In genomic region chr5:176735383-176736265, GRCh38 we compare ENCODE assay signal across 21 cellular contexts.
DNase-seq lines count a peak whose midpoint lies in the region; ATAC-seq and TF ChIP-seq lines count a peak whose summit lies in the region.
"Had no signal": no experiment of that assay in that cellular context is flagged by ENCODE, and none has a peak within 500 bp of the region (broad histone marks: within the 10 kb centered on the region; RNA-seq: fewer than 3 reads in every experiment).

No MANE protein-coding gene starts in this region.

- CTCF ChIA-PET in activated CD8-positive, alpha-beta T cell treated with anti-CD3 and anti-CD28 coated beads, Interleukin-2, amount 10 ng/mL, durations not matched to agents 7 days and 5 days (lab: Charles Lee), result interaction anchor here (1.4 kb wide), 1 partner anchor 9 kb away, joined by 5 read pairs; no protein-coding TSS in a partner anchor

- H3K4ac ChIP-seq in neuronal stem cell (ENCODE audit: low read length), result no peak overlapping the region

- H3K9me3 ChIP-seq in neuronal stem cell (replicated peaks in 1 of 2; ENCODE audit: control insufficient read depth in 2 of 2, insufficient read depth in 1 of 2, low read depth in 1 of 2, low read length in 2 of 2), result peaks cover 1 to 4% of the 10 kb centered on the region in 2 donors
- H3K9me3 ChIP-seq in transverse colon, result no peaks in the 10 kb centered on the region
- H3K9me3 ChIP-seq: BLaER1, HAP-1 had no signal

- H3K27me3 Mint-ChIP-seq in activated CD8-positive, alpha-beta T cell treated with anti-CD3 and anti-CD28 coated beads, Interleukin-2, amount 10 ng/mL, durations not matched to agents 7 days and 5 days (ENCODE audit: low read depth), result peaks cover 22% of the 10 kb centered on the region

- no peaks in the 10 kb centered on the region for H3K36me3 ChIP-seq in neuronal stem cell (replicated peaks in 1 of 2; ENCODE audit: control insufficient read depth in 2 of 2, insufficient read depth in 2 of 2, low read length in 2 of 2)
- no peaks in the 10 kb centered on the region for H3K36me3 ChIP-seq in transverse colon
- H3K36me3 ChIP-seq: BLaER1, HAP-1 had no signal

- H3K27ac ChIP-seq in dorsolateral prefrontal cortex, result peak overlapping the region in 54 of 59 donors; percentile 32 to 94 (median 74)
- H3K27ac ChIP-seq in neuronal stem cell (replicated peaks; ENCODE audit: low read length), result no peak overlapping the region
- H3K27ac ChIP-seq in transverse colon, result no peak overlapping the region
- H3K27ac ChIP-seq: 22Rv1, BLaER1, HL-60 had no signal

- no peaks in the 10 kb centered on the region for H3K9me3 Mint-ChIP-seq in activated CD8-positive, alpha-beta T cell treated with anti-CD3 and anti-CD28 coated beads, Interleukin-2, amount 10 ng/mL, durations not matched to agents 7 days and 5 days (ENCODE audit: insufficient read depth)
- H3K9me3 Mint-ChIP-seq: neural crest cell; stimulated activated naive CD8-positive, alpha-beta T cell treated with anti-CD3 and anti-CD28 coated beads, Interleukin-15, amount 100 ng/mL, for 72 hours; T-helper 1 cell treated with Interleukin-12 subunit alpha and Interleukin-12 subunit beta and Interleukin-4 antibody, amounts not matched to agents 30 μg/mL and 1 μg/mL, for 36 hours had no signal

- peaks cover 4 to 25% of the 10 kb centered on the region in 2 donors for H3K4me1 ChIP-seq in neuronal stem cell (ENCODE audit: control insufficient read depth in 2 of 2, insufficient read depth in 1 of 2, low read depth in 1 of 2, low read length in 2 of 2)
- H3K4me1 ChIP-seq in transverse colon, result no peaks in the 10 kb centered on the region
- H3K4me1 ChIP-seq: HAP-1 had no signal

- H3K4me3 ChIP-seq in dorsolateral prefrontal cortex, result no peak overlapping the region
- H3K4me3 ChIP-seq in neuronal stem cell (ENCODE audit: low read length in 2 of 2), result no peak overlapping the region
- H3K4me3 ChIP-seq in transverse colon, result no peak overlapping the region
- H3K4me3 ChIP-seq: BLaER1, HAP-1 had no signal

- H3K27me3 ChIP-seq in dorsolateral prefrontal cortex, result peaks cover 0 to 7% (median 0%) of the 10 kb centered on the region in 45 donors
- peaks cover 0 to 57% (median 0%) of the 10 kb centered on the region in 3 experiments for H3K27me3 ChIP-seq in neuronal stem cell (ENCODE audit: control insufficient read depth in 3 of 3, insufficient read depth in 3 of 3, low read depth in 1 of 3, low read length in 3 of 3)
- H3K27me3 ChIP-seq in transverse colon, result peaks cover 59% of the 10 kb centered on the region

- intact Hi-C loops in dorsolateral prefrontal cortex (cut with DNase I), result loop anchor here (1.0 to 10.0 kb wide), 2 partner anchors 59 to 76 kb away; no protein-coding TSS in a partner anchor
- intact Hi-C loops in transverse colon (cut with DNase I; ENCODE audit: low total_unique reads), result no loop called here

- no peak overlapping the region for H4K8ac ChIP-seq in neuronal stem cell (ENCODE audit: low read depth, low read length)

- POLR2A ChIA-PET in activated CD8-positive, alpha-beta T cell treated with anti-CD3 and anti-CD28 coated beads, Interleukin-2, amount 10 ng/mL, durations not matched to agents 7 days and 5 days (lab: Charles Lee), result no interaction called here

- no peak overlapping the region for H3K4me3 Mint-ChIP-seq in activated CD8-positive, alpha-beta T cell treated with anti-CD3 and anti-CD28 coated beads, Interleukin-2, amount 10 ng/mL, durations not matched to agents 7 days and 5 days
- H3K4me3 Mint-ChIP-seq: activated B cell treated with CpG ODN at 0.5 μM for 24 hours; IgD-negative memory B cell; neural crest cell; stimulated activated naive CD8-positive, alpha-beta T cell treated with anti-CD3 and anti-CD28 coated beads, Interleukin-15, amount 100 ng/mL, for 72 hours; T-helper 1 cell treated with Interleukin-12 subunit alpha and Interleukin-12 subunit beta and Interleukin-4 antibody, amounts not matched to agents 30 μg/mL and 1 μg/mL, for 36 hours had no signal

- no peaks in the 10 kb centered on the region for H3K79me1 ChIP-seq in neuronal stem cell (ENCODE audit: low read depth, low read length)

- TF ChIP-seq EP300 in transverse colon (IDR thresholded peaks at IDR 0.05; ENCODE audit: low read depth), result no peak

- H3K23ac ChIP-seq in neuronal stem cell (ENCODE audit: low read depth, low read length, poor library complexity), result no peak overlapping the region

- no peak overlapping the region for H2AK5ac ChIP-seq in neuronal stem cell (ENCODE audit: low read depth, low read length)

- H3K9ac ChIP-seq in neuronal stem cell (ENCODE audit: low read depth, low read length, poor library complexity), result no peak overlapping the region
- H3K9ac ChIP-seq: BLaER1 had no signal

- no peak for TF ChIP-seq CTCF in dorsolateral prefrontal cortex (IDR thresholded peaks at IDR 0.05 in 54 of 56, conservative IDR thresholded peaks at IDR 0.05 in 2 of 56; ENCODE audit: low read depth in 1 of 56, partially characterized antibody in 56 of 56)
- no peak for TF ChIP-seq CTCF in transverse colon (IDR thresholded peaks at IDR 0.05)

- WGBS in neuronal stem cell (ENCODE audit: extremely low coverage in 2 of 2, insufficient read length in 2 of 2, insufficient replicate concordance in 1 of 2), 2 donors, result no CpG with 5 or more reads among the region's 16 CpGs
- WGBS in transverse colon (ENCODE audit: low coverage in 1 of 2), 2 donors, result 62 to 74% methylated on average over 8 to 16 of the region's 16 CpGs

- no peak for ATAC-seq in activated CD8-positive, alpha-beta T cell treated with anti-CD3 and anti-CD28 coated beads, Interleukin-2, amount 10 ng/mL, durations not matched to agents 7 days and 5 days
- ATAC-seq: right cardiac atrium; stimulated activated naive CD8-positive, alpha-beta T cell treated with anti-CD3 and anti-CD28 coated beads, Interleukin-15, amount 100 ng/mL, for 72 hours had no signal

- DNase-seq in NCI-H446 (lab: John Stamatoyannopoulos, UW), result peak; percentile 41 to 42
- DNase-seq in NCI-H446 treated with DMSO at 0.1 percent for 48 hours (lab: John Stamatoyannopoulos, UW), result no peak
- DNase-seq in dorsolateral prefrontal cortex, result peak in 8 of 10 donors; percentile 3 to 70 (median 46)
- no peak for DNase-seq in neuronal stem cell (ENCODE audit: low spot score)
- peak; percentile 1 for DNase-seq in transverse colon
- no peak for DNase-seq in SHP77 (lab: John Stamatoyannopoulos, UW)
- DNase-seq in activated CD8-positive, alpha-beta T cell treated with anti-CD3 and anti-CD28 coated beads, Interleukin-2, amount 10 ng/mL, durations not matched to agents 7 days and 5 days, result no peak
- DNase-seq in cerebellum (ENCODE audit: low spot score), result no peak
- DNase-seq: activated naive CD4-positive, alpha-beta T cell treated with Interleukin-2 at 50 U/mL for 16 hours; Calu3; right cardiac atrium; SIG-M5; stimulated activated naive CD8-positive, alpha-beta T cell treated with anti-CD3 and anti-CD28 coated beads, Interleukin-15, amount 100 ng/mL, for 72 hours had no signal

- H2BK12ac ChIP-seq in neuronal stem cell (ENCODE audit: low read length), result no peak overlapping the region

- in situ Hi-C loops in transverse colon (cut with MboI; ENCODE audit: low pct_ligation_motif_present in 1 of 4, low pct_unique_long_range_greater_than_20kb in 1 of 4, low sequenced_read_pairs in 3 of 4), result no loop called here

- no peak overlapping the region for H4K91ac ChIP-seq in neuronal stem cell (ENCODE audit: low read depth, low read length, poor library complexity)

- TF ChIP-seq POLR2A in transverse colon (IDR thresholded peaks at IDR 0.05), result no peak

- no peak overlapping the region for H3K14ac ChIP-seq in neuronal stem cell (ENCODE audit: low read length)

- H3K4me2 ChIP-seq in neuronal stem cell (ENCODE audit: insufficient read depth, low read length, poor library complexity, severe bottlenecking), result no peak overlapping the region
- H3K4me2 ChIP-seq: BLaER1 had no signal

- H2BK15ac ChIP-seq in neuronal stem cell (ENCODE audit: low read length), result peak overlapping the region; percentile 63

- H3K4me1 Mint-ChIP-seq in activated CD8-positive, alpha-beta T cell treated with anti-CD3 and anti-CD28 coated beads, Interleukin-2, amount 10 ng/mL, durations not matched to agents 7 days and 5 days (ENCODE audit: low read depth), result no peaks in the 10 kb centered on the region
- H3K4me1 Mint-ChIP-seq: activated B cell treated with CpG ODN at 0.5 μM for 24 hours, IgD-negative memory B cell had no signal

- peak overlapping the region; percentile 14 for H2BK5ac ChIP-seq in neuronal stem cell (ENCODE audit: low read length)

- peak overlapping the region; percentile 46 for H3K18ac ChIP-seq in neuronal stem cell (ENCODE audit: low read length)

- H2AFZ ChIP-seq in neuronal stem cell (ENCODE audit: low read length), result no peak overlapping the region

- H3K36me3 Mint-ChIP-seq in activated CD8-positive, alpha-beta T cell treated with anti-CD3 and anti-CD28 coated beads, Interleukin-2, amount 10 ng/mL, durations not matched to agents 7 days and 5 days (ENCODE audit: low read depth), result no peaks in the 10 kb centered on the region

- no peak overlapping the region for H3K27ac Mint-ChIP-seq in activated CD8-positive, alpha-beta T cell treated with anti-CD3 and anti-CD28 coated beads, Interleukin-2, amount 10 ng/mL, durations not matched to agents 7 days and 5 days
- H3K27ac Mint-ChIP-seq: activated B cell treated with CpG ODN at 0.5 μM for 24 hours; stimulated activated naive CD8-positive, alpha-beta T cell treated with anti-CD3 and anti-CD28 coated beads, Interleukin-15, amount 100 ng/mL, for 72 hours; T-helper 1 cell treated with Interleukin-12 subunit alpha and Interleukin-12 subunit beta and Interleukin-4 antibody, amounts not matched to agents 30 μg/mL and 1 μg/mL, for 36 hours had no signal

- H2BK120ac ChIP-seq in neuronal stem cell (ENCODE audit: low read depth, low read length), result peak overlapping the region; percentile 30

Comparison
In these comparisons a context has a peak if more than half of its experiments do, and no peak if none do; other contexts are left out.
1. DNase-seq: peak in NCI-H446 (2 of 2), dorsolateral prefrontal cortex (8 of 10) and transverse colon (single experiment); none in NCI-H446 treated with DMSO at 0.1 percent for 48 hours (single experiment), neuronal stem cell (single experiment), SHP77 (0 of 2), activated CD8-positive, alpha-beta T cell treated with anti-CD3 and anti-CD28 coated beads, Interleukin-2, amount 10 ng/mL, durations not matched to agents 7 days and 5 days (single experiment) and cerebellum (single experiment).
2. H3K27ac ChIP-seq: peak in dorsolateral prefrontal cortex (54 of 59); none in neuronal stem cell (single experiment) and transverse colon (0 of 4).